In the genomic region with DNA sequence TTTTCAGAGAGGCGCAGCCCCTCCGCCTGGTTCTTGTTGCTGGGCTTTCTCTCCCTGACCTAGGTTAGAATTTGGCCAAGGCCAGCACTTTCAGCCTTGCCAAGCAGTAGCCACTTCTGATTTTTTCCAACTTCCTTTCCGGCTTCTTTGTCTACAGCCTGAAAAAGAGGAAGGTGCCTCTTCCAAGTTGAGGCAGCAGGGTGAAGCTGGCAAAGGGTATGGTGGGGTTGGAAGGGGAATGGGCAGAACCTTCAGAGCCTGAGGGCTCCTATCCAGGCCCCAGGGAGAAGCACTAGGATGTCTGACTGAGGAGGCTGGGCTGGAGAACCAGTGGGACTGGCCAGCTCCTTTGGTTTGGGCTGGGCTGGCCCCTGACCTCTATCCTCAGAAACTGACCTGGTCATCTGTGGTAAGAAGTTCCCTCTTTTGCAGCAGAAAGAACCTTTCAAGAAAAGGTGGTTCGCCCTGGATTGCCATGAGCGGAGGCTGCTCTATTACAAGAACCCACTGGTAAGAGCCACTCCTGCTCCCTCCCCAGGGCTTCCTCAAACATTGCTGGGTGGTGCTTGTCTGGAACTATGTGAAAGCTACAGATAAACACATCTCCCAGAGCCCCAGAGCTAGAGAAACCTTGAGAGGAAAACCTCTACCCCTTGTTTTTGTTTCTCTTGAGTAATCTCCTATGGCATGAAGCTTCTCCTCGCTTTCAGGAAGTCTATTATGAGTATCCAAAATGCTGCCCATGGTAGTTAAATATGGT, we compare ENCODE assay signal across 8 cellular contexts. TPM values are rescaled to one million over a fixed set of nuclear protein-coding genes. Genes with fewer than 3 reads are reported as not detected.
A peak's percentile ranks its signal among the peaks of the same experiment; 100 is the strongest.
DNase-seq lines count a peak whose midpoint lies in the region; ATAC-seq and TF ChIP-seq lines count a peak whose summit lies in the region.
"Had no signal": no experiment of that assay in that cellular context is flagged by ENCODE, and none has a peak within 500 bp of the region (broad histone marks: within the 10 kb centered on the region; RNA-seq: fewer than 3 reads in every experiment).

No MANE protein-coding gene starts in this region.

- H3K27me3 ChIP-seq in brain microvascular endothelial cell (replicated peaks) = no peaks in the 10 kb centered on the region
- no peaks in the 10 kb centered on the region for H3K27me3 ChIP-seq in lower lobe of right lung (ENCODE audit: low read depth)

- intact Hi-C loops in lower lobe of right lung (cut with DNase I) = no loop called here

- H3K9me3 ChIP-seq in lower lobe of right lung = no peaks in the 10 kb centered on the region

- peaks cover 64% of the 10 kb centered on the region for H3K4me1 ChIP-seq in lower lobe of right lung

- DNase-seq in MV-4-11 (lab: John Stamatoyannopoulos, UW) = peak; percentile 73
- DNase-seq in brain microvascular endothelial cell = peak; percentile 16
- peak; percentile 67 for DNase-seq in lower lobe of right lung
- DNase-seq in stimulated activated CD4-positive, alpha-beta T cell treated with anti-CD3 and anti-CD28 coated beads, Interleukin-2, amount 100 ng/mL, for 48 hours = no peak
- no peak for DNase-seq in LoVo (ENCODE audit: low spot score)
- DNase-seq: activated CD4-positive, alpha-beta T cell treated with anti-CD3 and anti-CD28 coated beads for 1 hour had no signal

- ATAC-seq in lower lobe of right lung (peak; percentile 64 to 65), GM18861 (IDR thresholded peaks at IDR 0.05; ENCODE audit: unreplicated experiment) (no peak)

- H3K27ac ChIP-seq in brain microvascular endothelial cell (no peak overlapping the region), lower lobe of right lung (peak overlapping the region; percentile 76), temporal lobe (ENCODE audit: low read depth, low read length) (peak overlapping the region; percentile 27)

- H3K36me3 ChIP-seq in brain microvascular endothelial cell (replicated peaks) (no peaks in the 10 kb centered on the region), lower lobe of right lung (no peaks in the 10 kb centered on the region)

- H3K4me3 ChIP-seq in brain microvascular endothelial cell (ENCODE audit: low read depth, low read length) (no peak overlapping the region), lower lobe of right lung (no peak overlapping the region)

- TF ChIP-seq CTCF in brain microvascular endothelial cell (IDR thresholded peaks at IDR 0.05; ENCODE audit: low read depth, low read length, missing control alignments) (no peak), lower lobe of right lung (IDR thresholded peaks at IDR 0.05) (no peak)

- in situ Hi-C loops in brain microvascular endothelial cell (cut with HindIII; ENCODE audit: low pct_ligation_motif_present, low sequenced_read_pairs) = no loop called here

RNA-seq across cellular contexts. Expression of a gene that starts 16.6 kb away (rescaled TPM):
- total RNA-seq in lower lobe of right lung (29.2 TPM), temporal lobe (2.2 TPM)

RNA-seq across cellular contexts. Expression of a gene that starts 32.5 kb away (rescaled TPM):
- total RNA-seq in lower lobe of right lung = 31.5 TPM
- total RNA-seq in temporal lobe = 3.4 TPM

RNA-seq across cellular contexts. Expression of a gene that starts 48.2 kb away (rescaled TPM):
- 16.3 TPM for total RNA-seq in lower lobe of right lung
- 11.3 TPM for total RNA-seq in temporal lobe

Comparison
In these comparisons a context has a peak if more than half of its experiments do, and no peak if none do; other contexts are left out.
1. DNase-seq: peak in MV-4-11 (single experiment), brain microvascular endothelial cell (single experiment) and lower lobe of right lung (single experiment); none in stimulated activated CD4-positive, alpha-beta T cell treated with anti-CD3 and anti-CD28 coated beads, Interleukin-2, amount 100 ng/mL, for 48 hours (0 of 2) and LoVo (single experiment).